8 cellular contexts compared by ENCODE assay signal in genomic region chrX:27336466-27337091, GRCh38.
DNase-seq lines count a peak whose midpoint lies in the region; ATAC-seq, FAIRE-seq and TF ChIP-seq lines count a peak whose summit lies in the region.

No MANE protein-coding gene starts in this region.

- no peaks in the 10 kb centered on the region for H3K4me1 Mint-ChIP-seq in activated CD8-positive, alpha-beta memory T cell treated with anti-CD3 and anti-CD28 coated beads, Interleukin-2, amount 10 ng/mL, durations not matched to agents 7 days and 5 days

- no peaks in the 10 kb centered on the region for H3K36me3 Mint-ChIP-seq in activated CD8-positive, alpha-beta memory T cell treated with anti-CD3 and anti-CD28 coated beads, Interleukin-2, amount 10 ng/mL, durations not matched to agents 7 days and 5 days

- H3K27ac ChIP-seq in OCI-LY3 (ENCODE audit: low read length) (no peak overlapping the region), kidney (ENCODE audit: low read depth in 2 of 2, low read length in 2 of 2) (no peak overlapping the region), transverse colon (no peak overlapping the region)

- WGBS in transverse colon (ENCODE audit: low coverage in 1 of 2), 2 donors: 20 to 60% methylated on average over 1 to 9 of the region's 9 CpGs

- H3K4me2 ChIP-seq in OCI-LY3 (ENCODE audit: low read length): peak overlapping the region; percentile 65

- H3K4me3 Mint-ChIP-seq in activated CD8-positive, alpha-beta memory T cell treated with anti-CD3 and anti-CD28 coated beads, Interleukin-2, amount 10 ng/mL, durations not matched to agents 7 days and 5 days: no peak overlapping the region

- no peaks in the 10 kb centered on the region for H3K27me3 Mint-ChIP-seq in activated CD8-positive, alpha-beta memory T cell treated with anti-CD3 and anti-CD28 coated beads, Interleukin-2, amount 10 ng/mL, durations not matched to agents 7 days and 5 days

- no peak overlapping the region for H3K9ac ChIP-seq in OCI-LY3 (ENCODE audit: low read length)
- H3K9ac ChIP-seq in kidney (ENCODE audit: low read length in 2 of 2): no peak overlapping the region

- peak; percentile 81 for TF ChIP-seq CTCF in OCI-LY3 (IDR thresholded peaks at IDR 0.05; ENCODE audit: low read depth, low read length)
- peak; percentile 61 for TF ChIP-seq CTCF in kidney (IDR thresholded peaks at IDR 0.05; ENCODE audit: borderline replicate concordance, extremely low read depth, insufficient read depth)
- peak; percentile 14 to 85 (median 53) for TF ChIP-seq CTCF in transverse colon (IDR thresholded peaks at IDR 0.05)

- H3K27me3 ChIP-seq in OCI-LY3 (ENCODE audit: low read depth, low read length) (no peaks in the 10 kb centered on the region), transverse colon (no peaks in the 10 kb centered on the region)

- 0 out of 2 replicates have a peak overlapping the region, but pooled peaks have one; percentile 78 for H2AFZ ChIP-seq in OCI-LY3 (ENCODE audit: low read depth, low read length)

- DNase-seq in activated CD8-positive, alpha-beta memory T cell treated with anti-CD3 and anti-CD28 coated beads for 24 hours: peak; percentile 62
- no peak for DNase-seq in activated CD8-positive, alpha-beta memory T cell treated with anti-CD3 and anti-CD28 coated beads, Interleukin-2, amount 10 ng/mL, durations not matched to agents 7 days and 5 days
- DNase-seq in astrocyte of the hippocampus (ENCODE audit: low read depth, low spot score) (peak; percentile 41), kidney (no peak), transverse colon (peak; percentile 42), hippocampal formation (lab: John Stamatoyannopoulos, UW) (no peak)

- H3K9me3 ChIP-seq in OCI-LY3 (ENCODE audit: insufficient read depth, low read length) (no peaks in the 10 kb centered on the region), kidney (ENCODE audit: control insufficient read depth in 1 of 2, low read length in 2 of 2) (no peaks in the 10 kb centered on the region), transverse colon (no peaks in the 10 kb centered on the region)

- in situ Hi-C loops in transverse colon (cut with MboI; ENCODE audit: low pct_ligation_motif_present in 1 of 4, low pct_unique_long_range_greater_than_20kb in 1 of 4, low sequenced_read_pairs in 3 of 4): no loop called here

- no peak overlapping the region for H3K27ac Mint-ChIP-seq in activated CD8-positive, alpha-beta memory T cell treated with anti-CD3 and anti-CD28 coated beads, Interleukin-2, amount 10 ng/mL, durations not matched to agents 7 days and 5 days

- no peaks in the 10 kb centered on the region for H4K20me1 ChIP-seq in OCI-LY3 (ENCODE audit: insufficient read depth, low read length)

- H3K9me3 Mint-ChIP-seq in activated CD8-positive, alpha-beta memory T cell treated with anti-CD3 and anti-CD28 coated beads, Interleukin-2, amount 10 ng/mL, durations not matched to agents 7 days and 5 days (ENCODE audit: low read depth): no peaks in the 10 kb centered on the region

- H3K36me3 ChIP-seq in OCI-LY3 (replicated peaks; ENCODE audit: low read depth, low read length) (no peaks in the 10 kb centered on the region), kidney (ENCODE audit: control insufficient read depth in 1 of 2, insufficient read depth in 2 of 2, low read length in 2 of 2) (no peaks in the 10 kb centered on the region), transverse colon (no peaks in the 10 kb centered on the region)

- FAIRE-seq in kidney (lab: Jason Lieb, UNC): peak; percentile 65

- intact Hi-C loops in kidney (cut with DNase I): no loop called here
- intact Hi-C loops in transverse colon (cut with DNase I; ENCODE audit: low total_unique reads): no loop called here

- H3K4me1 ChIP-seq in OCI-LY3 (ENCODE audit: low read length) (0 out of 2 replicates have a peak, but pooled peaks cover 2% of the 10 kb centered on the region), kidney (ENCODE audit: control insufficient read depth in 1 of 2, insufficient read depth in 1 of 2, low read depth in 1 of 2, low read length in 2 of 2) (no peaks in the 10 kb centered on the region), transverse colon (no peaks in the 10 kb centered on the region)

- no peak for TF ChIP-seq POLR2A in transverse colon (IDR thresholded peaks at IDR 0.05)

- CTCF ChIA-PET in activated CD8-positive, alpha-beta memory T cell treated with anti-CD3 and anti-CD28 coated beads, Interleukin-2, amount 10 ng/mL, durations not matched to agents 7 days and 5 days (lab: Charles Lee): no interaction called here

- no peak for TF ChIP-seq EP300 in transverse colon (IDR thresholded peaks at IDR 0.05; ENCODE audit: low read depth)

- no peaks in the 10 kb centered on the region for H3K79me2 ChIP-seq in OCI-LY3 (ENCODE audit: low read length)

- no peak for ATAC-seq in activated CD8-positive, alpha-beta memory T cell treated with anti-CD3 and anti-CD28 coated beads, Interleukin-2, amount 10 ng/mL, durations not matched to agents 7 days and 5 days
- peak; percentile 66 for ATAC-seq in HG03025 (IDR thresholded peaks at IDR 0.05; ENCODE audit: low FRiP score, unreplicated experiment)

- H3K4me3 ChIP-seq in OCI-LY3 (ENCODE audit: low read length) (peak overlapping the region; percentile 54; the same call in 1 of the 2 replicates), kidney (ENCODE audit: low read length in 2 of 2) (no peak overlapping the region), transverse colon (no peak overlapping the region)

Comparison
In these comparisons a context has a peak if more than half of its experiments do, and no peak if none do; other contexts are left out.
1. DNase-seq: peak in activated CD8-positive, alpha-beta memory T cell treated with anti-CD3 and anti-CD28 coated beads for 24 hours (single experiment), astrocyte of the hippocampus (single experiment) and transverse colon (single experiment); none in activated CD8-positive, alpha-beta memory T cell treated with anti-CD3 and anti-CD28 coated beads, Interleukin-2, amount 10 ng/mL, durations not matched to agents 7 days and 5 days (single experiment), kidney (single experiment) and hippocampal formation (0 of 2).
2. Peak in every context shown above with its lines, with median percentiles within 50 percentile points of each other: CTCF ChIP-seq.